In genomic region chr18:57621252-57621607, GRCh38 we compare ENCODE assay signal across 8 cellular contexts. TPM values are rescaled to one million over a fixed set of nuclear protein-coding genes. Genes with fewer than 3 reads are reported as not detected.
DNase-seq lines count a peak whose midpoint lies in the region; ATAC-seq, FAIRE-seq and TF ChIP-seq lines count a peak whose summit lies in the region.

No MANE protein-coding gene starts in this region.

- no peaks in the 10 kb centered on the region for H3K9me2 ChIP-seq in SK-N-SH

- peak overlapping the region; percentile 69 for H3K4me2 ChIP-seq in SK-N-SH

- H3K4me3 ChIP-seq in SK-N-SH (ENCODE audit: low read depth in 2 of 2, low read length in 1 of 2) (peak overlapping the region; percentile 61 to 90), esophagus (ENCODE audit: low read depth in 1 of 2, low read length in 2 of 2) (peak overlapping the region; percentile 84 to 87)

- FAIRE-seq in GM12891 (lab: Jason Lieb, UNC) = no peak

- POLR2A ChIA-PET in SK-N-SH (lab: Yijun Ruan, JAX) = interaction anchor here (0.6 to 1.2 kb wide), 3 partner anchors 9 to 907 kb away, joined by 3 to 7 read pairs (median 3); no protein-coding TSS in a partner anchor

- intact Hi-C loops in Right ventricle myocardium inferior (cut with DNase I) = loop anchor here (10.0 kb wide), 1 partner anchor 504 kb away; no protein-coding TSS in a partner anchor
- intact Hi-C loops in cardiac septum (cut with DNase I) = loop anchor here (1.0 to 5.0 kb wide), 2 partner anchors 9 to 421 kb away; partner anchors contain the start of gene NEDD4L

- peak; percentile 30 for ATAC-seq in Right ventricle myocardium inferior
- ATAC-seq in HG02840 (IDR thresholded peaks at IDR 0.05; ENCODE audit: low FRiP score, unreplicated experiment) = peak; percentile 27
- ATAC-seq in natural killer cell treated with Interleukin-12 subunit alpha and Interleukin-12 subunit beta and Interleukin-15 and Interleukin-18, amount 100 ng/mL, for 72 hours = peak; percentile 12 to 43

- H3K36me3 Mint-ChIP-seq in natural killer cell treated with Interleukin-12 subunit alpha and Interleukin-12 subunit beta and Interleukin-15 and Interleukin-18, amount 100 ng/mL, for 72 hours = no peaks in the 10 kb centered on the region

- peak overlapping the region; percentile 93 to 94 for H3K27ac Mint-ChIP-seq in natural killer cell treated with Interleukin-12 subunit alpha and Interleukin-12 subunit beta and Interleukin-15 and Interleukin-18, amount 100 ng/mL, for 72 hours

- no peak for TF ChIP-seq EP300 in SK-N-SH (IDR thresholded peaks at IDR 0.05; ENCODE audit: borderline replicate concordance in 1 of 2, low read depth in 1 of 2, low read length in 1 of 2)

- H3K4me1 Mint-ChIP-seq in natural killer cell treated with Interleukin-12 subunit alpha and Interleukin-12 subunit beta and Interleukin-15 and Interleukin-18, amount 100 ng/mL, for 72 hours (ENCODE audit: low read depth in 2 of 2) = peaks cover 9 to 10% of the 10 kb centered on the region in 2 donors

- peak overlapping the region; percentile 68; the same call in 1 of the 2 replicates for H2AFZ ChIP-seq in SK-N-SH (ENCODE audit: low read depth)

- no peaks in the 10 kb centered on the region for H3K9me3 Mint-ChIP-seq in natural killer cell treated with Interleukin-12 subunit alpha and Interleukin-12 subunit beta and Interleukin-15 and Interleukin-18, amount 100 ng/mL, for 72 hours

- WGBS in SK-N-SH (ENCODE audit: low lambda C conversion rate) = 0% methylated on average over 4 of the region's 20 CpGs
- 0 to 7% methylated on average over 17 to 20 of the region's 20 CpGs for WGBS in esophagus, 2 donors

- H3F3A ChIP-seq in SK-N-SH (replicated peaks; ENCODE audit: insufficient read depth) = peaks cover 9% of the 10 kb centered on the region

- H3K36me3 ChIP-seq in SK-N-SH (replicated peaks in 1 of 2; ENCODE audit: control insufficient read depth in 1 of 2, insufficient read depth in 2 of 2, low read length in 1 of 2) (peaks cover 12 to 17% of the 10 kb centered on the region in 2 experiments), esophagus (ENCODE audit: control insufficient read depth in 2 of 2, insufficient read depth in 2 of 2, low read length in 1 of 2) (peaks cover 0 to 2% of the 10 kb centered on the region in 2 donors)

- no peaks in the 10 kb centered on the region for H3K27me3 ChIP-seq in SK-N-SH (ENCODE audit: insufficient read depth)
- no peaks in the 10 kb centered on the region for H3K27me3 ChIP-seq in esophagus (ENCODE audit: control insufficient read depth in 1 of 2, insufficient read depth in 2 of 2, low read length in 2 of 2)

- TF ChIP-seq RAD21 in SK-N-SH (IDR thresholded peaks at IDR 0.05; ENCODE audit: low read length) = no peak

- no peaks in the 10 kb centered on the region for H3K9me3 ChIP-seq in SK-N-SH
- no peaks in the 10 kb centered on the region for H3K9me3 ChIP-seq in esophagus (ENCODE audit: control insufficient read depth in 2 of 2, insufficient read depth in 1 of 2, low read depth in 1 of 2, low read length in 1 of 2)

- no peak for TF ChIP-seq CTCF in SK-N-SH (IDR thresholded peaks at IDR 0.05)

- DNase-seq in Right ventricle myocardium inferior (ENCODE audit: missing footprints) (no peak), cardiac septum (ENCODE audit: low spot score) (no peak), SK-N-SH (peak; percentile 60), GM12891 (ENCODE audit: insufficient read length, low spot score) (no peak), SKM-1 treated with dmso at 0.1 percent for 144 hours (lab: John Stamatoyannopoulos, UW; ENCODE audit: unreplicated experiment) (no peak)
- peak; percentile 64 for DNase-seq in natural killer cell treated with Interleukin-12 subunit alpha and Interleukin-12 subunit beta and Interleukin-15 and Interleukin-18, amount 100 ng/mL, for 72 hours (ENCODE audit: low spot score)

- peaks cover 4% of the 10 kb centered on the region; the same call in 1 of the 2 replicates for H4K20me1 ChIP-seq in SK-N-SH (ENCODE audit: insufficient read depth)

- H3K79me2 ChIP-seq in SK-N-SH (ENCODE audit: insufficient read depth) = peaks cover 53% of the 10 kb centered on the region

- peak overlapping the region; percentile 86 for H3K9ac ChIP-seq in SK-N-SH

- peak overlapping the region; percentile 96 for H3K4me3 Mint-ChIP-seq in natural killer cell treated with Interleukin-12 subunit alpha and Interleukin-12 subunit beta and Interleukin-15 and Interleukin-18, amount 100 ng/mL, for 72 hours

- CTCF ChIA-PET in SK-N-SH (lab: Yijun Ruan, JAX) = interaction anchor here (1.1 to 1.4 kb wide), 2 partner anchors 9 to 40 kb away, joined by 3 read pairs; no protein-coding TSS in a partner anchor

- TF ChIP-seq POLR2A in GM12891 (IDR thresholded peaks at IDR 0.05; ENCODE audit: low read depth, low read length) = no peak

- H3K4me1 ChIP-seq in SK-N-SH (ENCODE audit: control insufficient read depth in 1 of 2, insufficient read depth in 2 of 2, low read depth in 1 of 2, low read length in 1 of 2) (peaks cover 7 to 13% of the 10 kb centered on the region in 2 experiments; a peak in 3 of 4 replicates), esophagus (ENCODE audit: control insufficient read depth in 2 of 2, insufficient read depth in 2 of 2, low read length in 1 of 2) (no peaks in the 10 kb centered on the region)

- H3K27ac ChIP-seq in SK-N-SH (ENCODE audit: low read depth in 2 of 2, low read length in 1 of 2) = peak overlapping the region; percentile 72 to 73
- H3K27ac ChIP-seq in esophagus (ENCODE audit: low read depth in 2 of 2, low read length in 1 of 2) = peak overlapping the region; percentile 86 to 94

- H3K27me3 Mint-ChIP-seq in natural killer cell treated with Interleukin-12 subunit alpha and Interleukin-12 subunit beta and Interleukin-15 and Interleukin-18, amount 100 ng/mL, for 72 hours = no peaks in the 10 kb centered on the region

TF ChIP-seq in SK-N-SH, 30 proteins besides CTCF, POLR2A, EP300 and RAD21 (continues in another document):
- TF ChIP-seq FOSL2 (IDR thresholded peaks at IDR 0.05; ENCODE audit: borderline replicate concordance, low read depth) = no peak
- no peak for TF ChIP-seq TCF12 (IDR thresholded peaks at IDR 0.05)
- TF ChIP-seq SMC3 (IDR thresholded peaks at IDR 0.05; ENCODE audit: low read depth, low read length) = no peak
- TF ChIP-seq CHD2 (IDR thresholded peaks at IDR 0.05; ENCODE audit: low read length, partially characterized antibody) = no peak
- TF ChIP-seq NFIC (IDR thresholded peaks at IDR 0.05; ENCODE audit: borderline replicate concordance) = no peak
- no peak for TF ChIP-seq TEAD4 (IDR thresholded peaks at IDR 0.05; ENCODE audit: borderline replicate concordance, insufficient read depth)
- TF ChIP-seq ELF1 (IDR thresholded peaks at IDR 0.05) = no peak
- TF ChIP-seq RFX5 (IDR thresholded peaks at IDR 0.05; ENCODE audit: low read length) = no peak
- no peak for TF ChIP-seq MEF2A (IDR thresholded peaks at IDR 0.05; ENCODE audit: borderline replicate concordance, low read depth)
- no peak for TF ChIP-seq USF2 (IDR thresholded peaks at IDR 0.05; ENCODE audit: borderline replicate concordance, low read depth, low read length)

TF ChIP-seq in GM12891, 5 proteins besides CTCF, POLR2A, EP300 and RAD21:
- TF ChIP-seq TAF1 (IDR thresholded peaks at IDR 0.05; ENCODE audit: low read depth, low read length) (no peak), POU2F2 (IDR thresholded peaks at IDR 0.05; ENCODE audit: low read depth, low read length) (no peak), POLR2AphosphoS5 (IDR thresholded peaks at IDR 0.05; ENCODE audit: low read depth, low read length) (no peak), PAX5 (IDR thresholded peaks at IDR 0.05; ENCODE audit: insufficient read depth, low read length, severe bottlenecking) (no peak), SPI1 (IDR thresholded peaks at IDR 0.05; ENCODE audit: low read depth, low read length) (no peak)
TF ChIP-seq in GM12891: peak in this region for 0.

RNA-seq across cellular contexts. Expression of gene NARS1, which starts 0.4 kb away (rescaled TPM):
- total RNA-seq in Right ventricle myocardium inferior (103 TPM), cardiac septum (111 TPM)
- polyA plus RNA-seq in SK-N-SH (2012; rRNA removed) (84.9 and 129 TPM in 2 replicates), esophagus (10 to 100 TPM; 65.3 to 74.8 TPM)
- 107 and 119 TPM in 2 replicates for polyA plus RNA-seq in SK-N-SH (2012; cell fraction: cytosol; rRNA removed)
- polyA plus RNA-seq in SK-N-SH (2012; cell fraction: nucleus; rRNA removed) = 101 and 188 TPM in 2 replicates
- total RNA-seq in natural killer cell treated with Interleukin-12 subunit alpha and Interleukin-12 subunit beta and Interleukin-15 and Interleukin-18, amount 100 ng/mL, for 72 hours = 100 to 1,000 TPM in 1 of 2 donors, 10 to 100 TPM in 1; 80.1 to 119 TPM
- polyA plus RNA-seq in GM12891 (2012; ENCODE audit: low read depth, missing spikeins) = 50.9 TPM

RNA-seq across cellular contexts. Expression of gene FECH, which starts 34.7 kb away (rescaled TPM):
- 35.2 TPM for total RNA-seq in Right ventricle myocardium inferior
- total RNA-seq in cardiac septum = 39.5 TPM
- polyA plus RNA-seq in SK-N-SH (2012; rRNA removed) = 44.4 and 45.3 TPM in 2 replicates
- polyA plus RNA-seq in SK-N-SH (2012; cell fraction: cytosol; rRNA removed) = 36.9 and 38.7 TPM in 2 replicates
- polyA plus RNA-seq in SK-N-SH (2012; cell fraction: nucleus; rRNA removed) = 21.8 and 27.8 TPM in 2 replicates
- 1 to 10 TPM; 3.4 to 9.2 TPM for polyA plus RNA-seq in esophagus
- 10 to 100 TPM; 23.8 to 24.5 TPM for total RNA-seq in natural killer cell treated with Interleukin-12 subunit alpha and Interleukin-12 subunit beta and Interleukin-15 and Interleukin-18, amount 100 ng/mL, for 72 hours
- polyA plus RNA-seq in GM12891 (2012; ENCODE audit: low read depth, missing spikeins) = 12.0 TPM

Comparison
In these comparisons a context has a peak if more than half of its experiments do, and no peak if none do; other contexts are left out.
1. DNase-seq: peak in SK-N-SH (single experiment) and natural killer cell treated with Interleukin-12 subunit alpha and Interleukin-12 subunit beta and Interleukin-15 and Interleukin-18, amount 100 ng/mL, for 72 hours (single experiment); none in Right ventricle myocardium inferior (single experiment), cardiac septum (single experiment), GM12891 (single experiment) and SKM-1 treated with dmso at 0.1 percent for 144 hours (single experiment).
2. Peak in every context shown above with its lines, with median percentiles within 50 percentile points of each other: ATAC-seq.